8 cellular contexts compared by ENCODE assay signal in genomic region chr12:1204581-1205121, GRCh38.
DNase-seq lines count a peak whose midpoint lies in the region; ATAC-seq, FAIRE-seq and TF ChIP-seq lines count a peak whose summit lies in the region.

No MANE protein-coding gene starts in this region.

- WGBS in testis, 2 donors = 27 to 32% methylated on average over 6 of the region's 6 CpGs
- no CpG with 5 or more reads among the region's 6 CpGs for WGBS in neuronal stem cell (ENCODE audit: extremely low coverage in 2 of 2, insufficient read length in 2 of 2, insufficient replicate concordance in 1 of 2), 2 donors

- H3K79me1 ChIP-seq in neuronal stem cell (ENCODE audit: low read depth, low read length) = no peaks in the 10 kb centered on the region

- no peaks in the 10 kb centered on the region for H3K9me3 ChIP-seq in Panc1 (ENCODE audit: control insufficient read depth, insufficient read depth, low read depth, low read length)
- no peaks in the 10 kb centered on the region for H3K9me3 ChIP-seq in testis
- H3K9me3 ChIP-seq in neuronal stem cell (replicated peaks in 1 of 2; ENCODE audit: control insufficient read depth in 2 of 2, insufficient read depth in 1 of 2, low read depth in 1 of 2, low read length in 2 of 2) = no peaks in the 10 kb centered on the region

- H3K4me1 ChIP-seq in Panc1 (ENCODE audit: control insufficient read depth, insufficient read depth, low read length) (no peaks in the 10 kb centered on the region; the same call in 1 of the 2 replicates), foreskin keratinocyte (peaks cover 23% of the 10 kb centered on the region), testis (peaks cover 37% of the 10 kb centered on the region), neuronal stem cell (ENCODE audit: control insufficient read depth in 2 of 2, insufficient read depth in 1 of 2, low read depth in 1 of 2, low read length in 2 of 2) (no peaks in the 10 kb centered on the region)

- H2BK5ac ChIP-seq in neuronal stem cell (ENCODE audit: low read length) = no peak overlapping the region

- H4K8ac ChIP-seq in neuronal stem cell (ENCODE audit: low read depth, low read length) = no peak overlapping the region

- H2BK15ac ChIP-seq in neuronal stem cell (ENCODE audit: low read length) = no peak overlapping the region

- no peak overlapping the region for H3K23ac ChIP-seq in neuronal stem cell (ENCODE audit: low read depth, low read length, poor library complexity)

- no peak overlapping the region for H3K9ac ChIP-seq in neuronal stem cell (ENCODE audit: low read depth, low read length, poor library complexity)

- H3K36me3 ChIP-seq in Panc1 (ENCODE audit: control insufficient read depth, insufficient read depth, low read length) (no peaks in the 10 kb centered on the region; the same call in 1 of the 2 replicates), testis (ENCODE audit: low read depth, missing control alignments) (no peaks in the 10 kb centered on the region), neuronal stem cell (replicated peaks in 1 of 2; ENCODE audit: control insufficient read depth in 2 of 2, insufficient read depth in 2 of 2, low read length in 2 of 2) (no peaks in the 10 kb centered on the region)

- peak overlapping the region; percentile 13; the same call in 1 of the 2 replicates for H3K27ac ChIP-seq in Panc1 (ENCODE audit: low read length)
- H3K27ac ChIP-seq in foreskin keratinocyte = peak overlapping the region; percentile 70
- H3K27ac ChIP-seq in testis = peak overlapping the region; percentile 42 to 90
- no peak overlapping the region for H3K27ac ChIP-seq in neuronal stem cell (replicated peaks; ENCODE audit: low read length)

- CTCF ChIA-PET in Panc1 (lab: Charles Lee) = no interaction called here

- H3K27me3 ChIP-seq in Panc1 (ENCODE audit: control insufficient read depth, insufficient read depth, low read length) (no peaks in the 10 kb centered on the region), foreskin keratinocyte (no peaks in the 10 kb centered on the region), testis (no peaks in the 10 kb centered on the region), neuronal stem cell (ENCODE audit: control insufficient read depth in 3 of 3, insufficient read depth in 3 of 3, low read depth in 1 of 3, low read length in 3 of 3) (no peaks in the 10 kb centered on the region)

- H3K4me3 ChIP-seq in Panc1 (ENCODE audit: low read depth in 2 of 2, low read length in 2 of 2) = no peak overlapping the region; a peak in 1 of 4 replicates
- peak overlapping the region; percentile 4 to 12 for H3K4me3 ChIP-seq in testis
- no peak overlapping the region for H3K4me3 ChIP-seq in neuronal stem cell (ENCODE audit: low read length in 2 of 2)

- no peak overlapping the region for H3K18ac ChIP-seq in neuronal stem cell (ENCODE audit: low read length)

- peak; percentile 93 for FAIRE-seq in H54 (lab: Jason Lieb, UNC)

- POLR2A ChIA-PET in Panc1 (lab: Charles Lee) = no interaction called here

- in situ Hi-C loops in Panc1 (cut with HindIII; ENCODE audit: low pct_unique_long_range_greater_than_20kb, low sequenced_read_pairs) = no loop called here

- TSS peak; percentile 13 for BruUV-seq in Panc1 (replicated peaks; lab: Mats Ljungman, UMichigan)

- no peak overlapping the region for H2AK5ac ChIP-seq in neuronal stem cell (ENCODE audit: low read depth, low read length)

- TF ChIP-seq POLR2A in H54 (IDR thresholded peaks at IDR 0.05; ENCODE audit: low read depth, low read length) = no peak
- no peak for TF ChIP-seq POLR2A in testis (IDR thresholded peaks at IDR 0.05)

- H4K91ac ChIP-seq in neuronal stem cell (ENCODE audit: low read depth, low read length, poor library complexity) = no peak overlapping the region

- no peak overlapping the region for H2BK12ac ChIP-seq in neuronal stem cell (ENCODE audit: low read length)

- intact Hi-C loops in Panc1 (cut with micrococcal nuclease; ENCODE audit: unreplicated experiment) = no loop called here
- intact Hi-C loops in testis (cut with DNase I; ENCODE audit: low total_unique reads) = no loop called here

- peak; percentile 54 for ATAC-seq in GM18508 (IDR thresholded peaks at IDR 0.05; ENCODE audit: insufficient read depth, unreplicated experiment)
- no peak for ATAC-seq in Panc1
- ATAC-seq in foreskin keratinocyte = peak; percentile 18

- no peak overlapping the region for H3K4ac ChIP-seq in neuronal stem cell (ENCODE audit: low read length)

- no peak overlapping the region for H3K14ac ChIP-seq in neuronal stem cell (ENCODE audit: low read length)

- no peak overlapping the region for H2AFZ ChIP-seq in neuronal stem cell (ENCODE audit: low read length)

- H2BK120ac ChIP-seq in neuronal stem cell (ENCODE audit: low read depth, low read length) = no peak overlapping the region

- DNase-seq in H54 (ENCODE audit: insufficient read length, low spot score) (no peak), Panc1 (ENCODE audit: low read depth, low spot score) (no peak), foreskin keratinocyte (peak in 1 of 2 donors; percentile 38), testis (no peak), NCI-H1105 treated with DMSO at 0.1 percent for 48 hours (lab: John Stamatoyannopoulos, UW) (no peak), activated gamma-delta T cell (lab: John Stamatoyannopoulos, UW) (no peak), neuronal stem cell (ENCODE audit: low spot score) (no peak)

- no peak overlapping the region for H3K4me2 ChIP-seq in neuronal stem cell (ENCODE audit: insufficient read depth, low read length, poor library complexity, severe bottlenecking)

- no peak for TF ChIP-seq CTCF in Panc1 (IDR thresholded peaks at IDR 0.05)
- TF ChIP-seq CTCF in foreskin keratinocyte (conservative IDR thresholded peaks at IDR 0.05) = no peak
- TF ChIP-seq CTCF in testis (IDR thresholded peaks at IDR 0.05) = no peak

Comparison
In these comparisons a context has a peak if more than half of its experiments do, and no peak if none do; other contexts are left out.
1. H3K4me3 ChIP-seq: peak in testis (2 of 2); none in Panc1 (0 of 2) and neuronal stem cell (0 of 2).